1 cellular context compared by ENCODE assay signal in the genomic region with DNA sequence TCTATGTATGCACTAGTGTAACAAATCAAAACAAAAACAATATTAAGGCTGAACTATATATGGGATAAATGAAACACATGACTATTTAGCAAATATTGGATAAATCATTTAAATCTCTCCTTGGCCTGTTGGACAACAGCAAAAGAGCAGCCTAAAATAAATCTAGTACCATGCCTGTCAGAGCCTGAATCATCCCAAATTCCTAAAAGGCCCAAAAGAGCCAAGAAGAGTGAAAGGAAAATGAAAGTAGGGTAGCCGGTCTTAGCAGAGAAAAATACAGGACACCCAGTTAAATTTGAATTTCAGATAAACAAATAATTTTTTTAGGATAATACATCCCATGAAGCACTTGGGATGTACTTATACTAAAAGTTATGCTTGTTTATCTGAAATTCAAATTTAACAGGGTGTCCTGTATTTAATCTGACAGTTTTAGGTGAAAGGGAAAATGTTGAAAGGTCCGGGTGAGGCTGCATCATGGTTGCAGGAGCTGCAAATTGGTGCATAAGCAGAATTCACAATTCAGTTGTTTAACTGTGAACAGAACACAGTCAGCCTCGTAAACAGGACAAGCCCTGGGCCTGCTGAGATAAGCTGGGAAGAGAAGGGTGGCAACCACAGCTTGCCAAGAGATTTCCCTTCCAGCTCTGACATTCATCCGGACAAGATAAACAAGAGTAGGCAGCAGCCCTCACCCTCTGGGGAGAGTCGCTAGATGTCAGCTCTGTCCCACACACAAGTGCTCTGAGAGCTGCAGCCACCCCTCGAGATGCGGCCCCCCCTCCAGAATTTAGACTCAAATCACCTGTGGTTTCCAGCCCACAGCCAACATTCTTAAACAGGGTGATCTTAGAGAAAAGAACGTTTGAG.
TF ChIP-seq lines count a peak whose summit lies in the region.

No MANE protein-coding gene starts in this region.

TF ChIP-seq in K562, 482 proteins besides CTCF, POLR2A, EP300 and RAD21 (continued from another document):
- TF ChIP-seq, protein P1, sequence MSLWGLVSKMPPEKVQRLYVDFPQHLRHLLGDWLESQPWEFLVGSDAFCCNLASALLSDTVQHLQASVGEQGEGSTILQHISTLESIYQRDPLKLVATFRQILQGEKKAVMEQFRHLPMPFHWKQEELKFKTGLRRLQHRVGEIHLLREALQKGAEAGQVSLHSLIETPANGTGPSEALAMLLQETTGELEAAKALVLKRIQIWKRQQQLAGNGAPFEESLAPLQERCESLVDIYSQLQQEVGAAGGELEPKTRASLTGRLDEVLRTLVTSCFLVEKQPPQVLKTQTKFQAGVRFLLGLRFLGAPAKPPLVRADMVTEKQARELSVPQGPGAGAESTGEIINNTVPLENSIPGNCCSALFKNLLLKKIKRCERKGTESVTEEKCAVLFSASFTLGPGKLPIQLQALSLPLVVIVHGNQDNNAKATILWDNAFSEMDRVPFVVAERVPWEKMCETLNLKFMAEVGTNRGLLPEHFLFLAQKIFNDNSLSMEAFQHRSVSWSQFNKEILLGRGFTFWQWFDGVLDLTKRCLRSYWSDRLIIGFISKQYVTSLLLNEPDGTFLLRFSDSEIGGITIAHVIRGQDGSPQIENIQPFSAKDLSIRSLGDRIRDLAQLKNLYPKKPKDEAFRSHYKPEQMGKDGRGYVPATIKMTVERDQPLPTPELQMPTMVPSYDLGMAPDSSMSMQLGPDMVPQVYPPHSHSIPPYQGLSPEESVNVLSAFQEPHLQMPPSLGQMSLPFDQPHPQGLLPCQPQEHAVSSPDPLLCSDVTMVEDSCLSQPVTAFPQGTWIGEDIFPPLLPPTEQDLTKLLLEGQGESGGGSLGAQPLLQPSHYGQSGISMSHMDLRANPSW (CRISPR knock-in tag; IDR thresholded peaks at IDR 0.05) = no peak
- TF ChIP-seq, protein P2, sequence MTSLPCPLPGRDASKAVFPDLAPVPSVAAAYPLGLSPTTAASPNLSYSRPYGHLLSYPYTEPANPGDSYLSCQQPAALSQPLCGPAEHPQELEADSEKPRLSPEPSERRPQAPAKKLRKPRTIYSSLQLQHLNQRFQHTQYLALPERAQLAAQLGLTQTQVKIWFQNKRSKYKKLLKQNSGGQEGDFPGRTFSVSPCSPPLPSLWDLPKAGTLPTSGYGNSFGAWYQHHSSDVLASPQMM (CRISPR knock-in tag; IDR thresholded peaks at IDR 0.05) = no peak
- peak; percentile 71 for TF ChIP-seq POLR2AphosphoS5 (IDR thresholded peaks at IDR 0.05; ENCODE audit: control insufficient read depth, insufficient read depth, low read depth, low read length)
- no peak for TF ChIP-seq ZNF239 (CRISPR knock-in tag; IDR thresholded peaks at IDR 0.05)
- TF ChIP-seq, protein P3, sequence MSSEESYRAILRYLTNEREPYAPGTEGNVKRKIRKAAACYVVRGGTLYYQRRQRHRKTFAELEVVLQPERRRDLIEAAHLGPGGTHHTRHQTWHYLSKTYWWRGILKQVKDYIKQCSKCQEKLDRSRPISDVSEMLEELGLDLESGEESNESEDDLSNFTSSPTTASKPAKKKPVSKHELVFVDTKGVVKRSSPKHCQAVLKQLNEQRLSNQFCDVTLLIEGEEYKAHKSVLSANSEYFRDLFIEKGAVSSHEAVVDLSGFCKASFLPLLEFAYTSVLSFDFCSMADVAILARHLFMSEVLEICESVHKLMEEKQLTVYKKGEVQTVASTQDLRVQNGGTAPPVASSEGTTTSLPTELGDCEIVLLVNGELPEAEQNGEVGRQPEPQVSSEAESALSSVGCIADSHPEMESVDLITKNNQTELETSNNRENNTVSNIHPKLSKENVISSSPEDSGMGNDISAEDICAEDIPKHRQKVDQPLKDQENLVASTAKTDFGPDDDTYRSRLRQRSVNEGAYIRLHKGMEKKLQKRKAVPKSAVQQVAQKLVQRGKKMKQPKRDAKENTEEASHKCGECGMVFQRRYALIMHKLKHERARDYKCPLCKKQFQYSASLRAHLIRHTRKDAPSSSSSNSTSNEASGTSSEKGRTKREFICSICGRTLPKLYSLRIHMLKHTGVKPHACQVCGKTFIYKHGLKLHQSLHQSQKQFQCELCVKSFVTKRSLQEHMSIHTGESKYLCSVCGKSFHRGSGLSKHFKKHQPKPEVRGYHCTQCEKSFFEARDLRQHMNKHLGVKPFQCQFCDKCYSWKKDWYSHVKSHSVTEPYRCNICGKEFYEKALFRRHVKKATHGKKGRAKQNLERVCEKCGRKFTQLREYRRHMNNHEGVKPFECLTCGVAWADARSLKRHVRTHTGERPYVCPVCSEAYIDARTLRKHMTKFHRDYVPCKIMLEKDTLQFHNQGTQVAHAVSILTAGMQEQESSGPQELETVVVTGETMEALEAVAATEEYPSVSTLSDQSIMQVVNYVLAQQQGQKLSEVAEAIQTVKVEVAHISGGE (CRISPR knock-in tag; IDR thresholded peaks at IDR 0.05) = 0 out of 6 replicates have a peak, but pooled peaks of 1 of the 3 experiments have one; percentile 35
- TF ChIP-seq JUN (IDR thresholded peaks at IDR 0.05; ENCODE audit: borderline replicate concordance, low read depth, low read length) = 0 out of 2 replicates have a peak, but pooled peaks have one; percentile 28
- TF ChIP-seq JUN (CRISPR knock-in tag; IDR thresholded peaks at IDR 0.05; ENCODE audit: borderline replicate concordance) = no peak
- TF ChIP-seq COPS2 (conservative IDR thresholded peaks at IDR 0.05) = no peak
- TF ChIP-seq TRIM28 (IDR thresholded peaks at IDR 0.05) = no peak
- no peak for TF ChIP-seq ZNF830 (CRISPR knock-in tag; IDR thresholded peaks at IDR 0.05)
- TF ChIP-seq, protein P4, sequence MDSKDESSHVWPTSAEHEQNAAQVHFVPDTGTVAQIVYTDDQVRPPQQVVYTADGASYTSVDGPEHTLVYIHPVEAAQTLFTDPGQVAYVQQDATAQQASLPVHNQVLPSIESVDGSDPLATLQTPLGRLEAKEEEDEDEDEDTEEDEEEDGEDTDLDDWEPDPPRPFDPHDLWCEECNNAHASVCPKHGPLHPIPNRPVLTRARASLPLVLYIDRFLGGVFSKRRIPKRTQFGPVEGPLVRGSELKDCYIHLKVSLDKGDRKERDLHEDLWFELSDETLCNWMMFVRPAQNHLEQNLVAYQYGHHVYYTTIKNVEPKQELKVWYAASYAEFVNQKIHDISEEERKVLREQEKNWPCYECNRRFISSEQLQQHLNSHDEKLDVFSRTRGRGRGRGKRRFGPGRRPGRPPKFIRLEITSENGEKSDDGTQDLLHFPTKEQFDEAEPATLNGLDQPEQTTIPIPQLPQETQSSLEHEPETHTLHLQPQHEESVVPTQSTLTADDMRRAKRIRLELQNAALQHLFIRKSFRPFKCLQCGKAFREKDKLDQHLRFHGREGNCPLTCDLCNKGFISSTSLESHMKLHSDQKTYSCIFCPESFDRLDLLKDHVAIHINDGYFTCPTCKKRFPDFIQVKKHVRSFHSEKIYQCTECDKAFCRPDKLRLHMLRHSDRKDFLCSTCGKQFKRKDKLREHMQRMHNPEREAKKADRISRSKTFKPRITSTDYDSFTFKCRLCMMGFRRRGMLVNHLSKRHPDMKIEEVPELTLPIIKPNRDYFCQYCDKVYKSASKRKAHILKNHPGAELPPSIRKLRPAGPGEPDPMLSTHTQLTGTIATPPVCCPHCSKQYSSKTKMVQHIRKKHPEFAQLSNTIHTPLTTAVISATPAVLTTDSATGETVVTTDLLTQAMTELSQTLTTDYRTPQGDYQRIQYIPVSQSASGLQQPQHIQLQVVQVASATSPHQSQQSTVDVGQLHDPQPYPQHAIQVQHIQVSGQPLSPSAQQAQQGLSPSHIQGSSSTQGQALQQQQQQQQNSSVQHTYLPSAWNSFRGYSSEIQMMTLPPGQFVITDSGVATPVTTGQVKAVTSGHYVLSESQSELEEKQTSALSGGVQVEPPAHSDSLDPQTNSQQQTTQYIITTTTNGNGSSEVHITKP (IDR thresholded peaks at IDR 0.05; ENCODE audit: partially characterized antibody) = no peak
- TF ChIP-seq ZNF263 (CRISPR knock-in tag; IDR thresholded peaks at IDR 0.05; ENCODE audit: borderline replicate concordance) = no peak
- TF ChIP-seq KDM2B (CRISPR knock-in tag; IDR thresholded peaks at IDR 0.05) = no peak
- TF ChIP-seq POLR3A (IDR thresholded peaks at IDR 0.05; ENCODE audit: borderline replicate concordance, extremely low read depth, insufficient read depth, insufficient read length) = no peak
- no peak for TF ChIP-seq KDM4B (IDR thresholded peaks at IDR 0.05; ENCODE audit: borderline replicate concordance in 2 of 2, low read depth in 1 of 2)
- TF ChIP-seq, protein P5, sequence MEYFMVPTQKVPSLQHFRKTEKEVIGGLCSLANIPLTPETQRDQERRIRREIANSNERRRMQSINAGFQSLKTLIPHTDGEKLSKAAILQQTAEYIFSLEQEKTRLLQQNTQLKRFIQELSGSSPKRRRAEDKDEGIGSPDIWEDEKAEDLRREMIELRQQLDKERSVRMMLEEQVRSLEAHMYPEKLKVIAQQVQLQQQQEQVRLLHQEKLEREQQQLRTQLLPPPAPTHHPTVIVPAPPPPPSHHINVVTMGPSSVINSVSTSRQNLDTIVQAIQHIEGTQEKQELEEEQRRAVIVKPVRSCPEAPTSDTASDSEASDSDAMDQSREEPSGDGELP (CRISPR knock-in tag; IDR thresholded peaks at IDR 0.05; ENCODE audit: borderline replicate concordance) = peak; percentile 48; the same call in 1 of the 2 replicates
- peak; percentile 74; the same call in 1 of the 2 replicates for TF ChIP-seq FOXJ2 (tag; IDR thresholded peaks at IDR 0.05)
TF ChIP-seq in K562: peak in this region for 72.
